1 cellular context compared by ENCODE assay signal in genomic region chr15:60480149-60480548, GRCh38.
TF ChIP-seq lines count a peak whose summit lies in the region.

No MANE protein-coding gene starts in this region.

TF ChIP-seq in GM12878, 131 proteins besides CTCF, POLR2A, EP300 and RAD21 (continued from another document):
- TF ChIP-seq ZNF687 (IDR thresholded peaks at IDR 0.05), result peak; percentile 83
- peak; percentile 27 for TF ChIP-seq MEF2B (IDR thresholded peaks at IDR 0.05; ENCODE audit: partially characterized antibody, poor library complexity, severe bottlenecking)
TF ChIP-seq in GM12878: peak in this region for 2.
